In genomic region chr3:79019137-79019923, GRCh38 we compare ENCODE assay signal across 8 cellular contexts.
DNase-seq lines count a peak whose midpoint lies in the region; ATAC-seq and TF ChIP-seq lines count a peak whose summit lies in the region.

No MANE protein-coding gene starts in this region.

- no peak for TF ChIP-seq EP300 in suprapubic skin (IDR thresholded peaks at IDR 0.05)

- DNase-seq in AG10803 (ENCODE audit: low read depth) (peak; percentile 92), NCI-H1092 treated with DMSO at 0.1 percent for 48 hours (lab: John Stamatoyannopoulos, UW) (peak; percentile 82), SW 1271 (lab: John Stamatoyannopoulos, UW) (peak; percentile 60 to 79), epidermal melanocyte (ENCODE audit: insufficient read length, low spot score) (peak; percentile 81), lower lobe of right lung (peak; percentile 68), suprapubic skin (ENCODE audit: low spot score in 2 of 2) (peak; percentile 84 to 87), activated gamma-delta T cell (lab: John Stamatoyannopoulos, UW) (no peak)

- H3K27me3 ChIP-seq in lower lobe of right lung (ENCODE audit: low read depth) (peaks cover 5% of the 10 kb centered on the region), suprapubic skin (no peaks in the 10 kb centered on the region)

- intact Hi-C loops in lower lobe of right lung (cut with DNase I), result no loop called here

- TF ChIP-seq CTCF in AG10803 (conservative IDR thresholded peaks at IDR 0.05; ENCODE audit: low read length) (no peak), lower lobe of right lung (IDR thresholded peaks at IDR 0.05) (no peak), suprapubic skin (IDR thresholded peaks at IDR 0.05) (no peak)

- 3% methylated on average over 14 of the region's 40 CpGs for WGBS in suprapubic skin

- TF ChIP-seq POLR2A in suprapubic skin (IDR thresholded peaks at IDR 0.05), result peak in 1 of 2 donors; percentile 43

- H3K4me3 ChIP-seq in AG10803 (ENCODE audit: low read length) (peak overlapping the region; percentile 81), lower lobe of right lung (peak overlapping the region; percentile 78), suprapubic skin (peak overlapping the region; percentile 90)

- ATAC-seq in GM19397 (IDR thresholded peaks at IDR 0.05; ENCODE audit: unreplicated experiment) (peak; percentile 41), lower lobe of right lung (peak; percentile 93 to 95)

- H3K4me1 ChIP-seq in lower lobe of right lung (peaks cover 3% of the 10 kb centered on the region), suprapubic skin (peaks cover 27% of the 10 kb centered on the region)

- H3K27ac ChIP-seq in lower lobe of right lung (peak overlapping the region; percentile 71), suprapubic skin (peak overlapping the region; percentile 95)

- H3K36me3 ChIP-seq in lower lobe of right lung, result no peaks in the 10 kb centered on the region
- H3K36me3 ChIP-seq in suprapubic skin, result no peaks in the 10 kb centered on the region

- no peaks in the 10 kb centered on the region for H3K9me3 ChIP-seq in lower lobe of right lung
- no peaks in the 10 kb centered on the region for H3K9me3 ChIP-seq in suprapubic skin
